Comparison of ENCODE assay signal across 1 cellular context in the genomic region with DNA sequence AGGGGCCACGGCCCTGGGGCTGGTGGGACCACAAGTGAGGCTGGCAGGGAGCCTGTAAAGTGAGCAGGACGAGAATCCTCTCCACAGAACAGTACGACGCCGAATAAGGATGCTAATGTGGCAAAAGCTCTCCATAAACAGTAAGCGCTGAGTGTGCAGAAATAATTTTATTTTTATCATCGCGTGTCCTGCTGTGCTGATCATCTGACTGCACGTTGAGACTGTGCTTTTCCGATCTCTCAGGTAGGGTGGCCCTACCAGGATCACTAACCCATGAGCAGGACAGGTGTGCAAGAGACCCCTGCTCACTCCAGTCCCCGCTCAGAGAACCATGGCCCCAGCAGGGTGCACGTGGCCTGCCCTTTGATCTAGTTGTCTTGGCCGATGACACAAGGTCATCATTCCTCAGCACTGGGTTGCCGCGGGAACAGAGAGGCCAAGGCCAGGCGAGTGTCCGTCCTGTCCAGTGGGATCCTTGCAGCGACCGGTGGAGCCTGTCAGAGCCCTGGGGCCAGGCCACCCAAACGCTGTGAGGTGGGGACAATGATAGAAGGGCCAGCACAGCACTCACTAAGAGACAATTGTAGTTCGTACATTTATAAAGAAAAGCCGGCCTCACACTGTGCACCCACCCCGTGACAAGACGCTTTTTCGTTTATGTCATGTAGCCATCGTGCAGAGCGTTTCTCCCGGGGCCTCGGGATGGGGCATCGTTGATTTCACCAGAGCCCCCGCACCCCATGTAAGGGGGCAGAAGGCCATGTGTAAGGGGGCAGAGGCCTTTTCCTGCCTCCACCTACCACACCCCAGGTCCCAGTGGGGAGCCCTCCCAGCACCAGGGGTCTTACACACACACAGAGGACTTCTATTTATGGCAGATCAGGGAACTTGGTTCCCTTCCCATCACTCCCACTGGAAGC.
A peak's percentile ranks its signal among the peaks of the same experiment; 100 is the strongest.
TF ChIP-seq lines count a peak whose summit lies in the region.

No MANE protein-coding gene starts in this region.

TF ChIP-seq in HepG2, 621 proteins besides CTCF, POLR2A, EP300 and RAD21 (continued from another document and continues in another):
- TF ChIP-seq ZBTB38 (CRISPR knock-in tag; IDR thresholded peaks at IDR 0.05) (peak; percentile 82), NCOR1 (IDR thresholded peaks at IDR 0.05; ENCODE audit: borderline replicate concordance, low read length) (no peak), PITX1 (CRISPR knock-in tag; IDR thresholded peaks at IDR 0.05) (no peak), WIZ (CRISPR knock-in tag; IDR thresholded peaks at IDR 0.05) (peak; percentile 65; the same call in 1 of the 2 replicates), ARID5B (CRISPR knock-in tag; IDR thresholded peaks at IDR 0.05) (peak; percentile 86), HDAC2 (CRISPR knock-in tag; IDR thresholded peaks at IDR 0.05) (peak; percentile 77), ZKSCAN5 (CRISPR knock-in tag; IDR thresholded peaks at IDR 0.05) (no peak), SRF (IDR thresholded peaks at IDR 0.05; ENCODE audit: low read depth, low read length) (no peak), SNAI1 (CRISPR knock-in tag; IDR thresholded peaks at IDR 0.05; ENCODE audit: borderline replicate concordance) (no peak), ZSCAN25 (CRISPR knock-in tag; IDR thresholded peaks at IDR 0.05) (no peak), TOPORS (CRISPR knock-in tag; IDR thresholded peaks at IDR 0.05) (no peak), ZNF3 (CRISPR knock-in tag; IDR thresholded peaks at IDR 0.05) (no peak), SETDB1 (CRISPR knock-in tag; IDR thresholded peaks at IDR 0.05; ENCODE audit: borderline replicate concordance) (no peak), RBM22 (optimal IDR thresholded peaks at IDR 0.05; ENCODE audit: low read length) (no peak), TEAD3 (CRISPR knock-in tag; optimal IDR thresholded peaks at IDR 0.05; ENCODE audit: borderline replicate concordance) (peak; percentile 83), NCOA1 (CRISPR knock-in tag; IDR thresholded peaks at IDR 0.05) (no peak), ZNF607 (CRISPR knock-in tag; IDR thresholded peaks at IDR 0.05; ENCODE audit: borderline replicate concordance) (0 out of 2 replicates have a peak, but pooled peaks have one; percentile 51), HDAC6 (IDR thresholded peaks at IDR 0.05; ENCODE audit: low read depth, low read length) (no peak), ZNF878 (CRISPR knock-in tag; IDR thresholded peaks at IDR 0.05) (0 out of 2 replicates have a peak, but pooled peaks have one; percentile 63), KDM3A (CRISPR knock-in tag; IDR thresholded peaks at IDR 0.05; ENCODE audit: low read depth) (0 out of 2 replicates have a peak, but pooled peaks have one; percentile 26), ESRRA (CRISPR knock-in tag; IDR thresholded peaks at IDR 0.05; ENCODE audit: low read depth) (peak; percentile 91), SPEN (CRISPR knock-in tag; IDR thresholded peaks at IDR 0.05; ENCODE audit: low read depth) (peak; percentile 71; the same call in 1 of the 2 replicates), MXI1 (IDR thresholded peaks at IDR 0.05; ENCODE audit: borderline replicate concordance, low read depth, low read length) (peak; percentile 42; the same call in 1 of the 3 replicates), AKAP8 (CRISPR knock-in tag; IDR thresholded peaks at IDR 0.05) (no peak), ZNF335 (CRISPR knock-in tag; IDR thresholded peaks at IDR 0.05) (0 out of 2 replicates have a peak, but pooled peaks have one; percentile 41), USF2 (IDR thresholded peaks at IDR 0.05; ENCODE audit: low read depth, low read length) (peak; percentile 16; the same call in 1 of the 2 replicates), USF2 (CRISPR knock-in tag; IDR thresholded peaks at IDR 0.05; ENCODE audit: borderline replicate concordance) (no peak; the same call in 1 of the 2 replicates), BHLHE40 (IDR thresholded peaks at IDR 0.05; ENCODE audit: low read length) (peak; percentile 94), ZNF776 (CRISPR knock-in tag; IDR thresholded peaks at IDR 0.05) (no peak), ZNF687 (CRISPR knock-in tag; IDR thresholded peaks at IDR 0.05) (peak; percentile 90), ZNF510 (CRISPR knock-in tag; IDR thresholded peaks at IDR 0.05; ENCODE audit: low read depth) (0 out of 2 replicates have a peak, but pooled peaks have one; percentile 67), ZNF691 (CRISPR knock-in tag; IDR thresholded peaks at IDR 0.05; ENCODE audit: borderline replicate concordance, low read depth) (peak; percentile 44; the same call in 1 of the 2 replicates), MLX (CRISPR knock-in tag; IDR thresholded peaks at IDR 0.05) (peak; percentile 92), SOX6 (IDR thresholded peaks at IDR 0.05) (no peak), SOX6 (CRISPR knock-in tag; IDR thresholded peaks at IDR 0.05) (peak; percentile 69)
- TF ChIP-seq, protein P1, sequence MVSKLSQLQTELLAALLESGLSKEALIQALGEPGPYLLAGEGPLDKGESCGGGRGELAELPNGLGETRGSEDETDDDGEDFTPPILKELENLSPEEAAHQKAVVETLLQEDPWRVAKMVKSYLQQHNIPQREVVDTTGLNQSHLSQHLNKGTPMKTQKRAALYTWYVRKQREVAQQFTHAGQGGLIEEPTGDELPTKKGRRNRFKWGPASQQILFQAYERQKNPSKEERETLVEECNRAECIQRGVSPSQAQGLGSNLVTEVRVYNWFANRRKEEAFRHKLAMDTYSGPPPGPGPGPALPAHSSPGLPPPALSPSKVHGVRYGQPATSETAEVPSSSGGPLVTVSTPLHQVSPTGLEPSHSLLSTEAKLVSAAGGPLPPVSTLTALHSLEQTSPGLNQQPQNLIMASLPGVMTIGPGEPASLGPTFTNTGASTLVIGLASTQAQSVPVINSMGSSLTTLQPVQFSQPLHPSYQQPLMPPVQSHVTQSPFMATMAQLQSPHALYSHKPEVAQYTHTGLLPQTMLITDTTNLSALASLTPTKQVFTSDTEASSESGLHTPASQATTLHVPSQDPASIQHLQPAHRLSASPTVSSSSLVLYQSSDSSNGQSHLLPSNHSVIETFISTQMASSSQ (IDR thresholded peaks at IDR 0.05; ENCODE audit: low read depth), result no peak
- TF ChIP-seq, protein P1 (CRISPR knock-in tag; IDR thresholded peaks at IDR 0.05; ENCODE audit: borderline replicate concordance), result 0 out of 2 replicates have a peak, but pooled peaks have one; percentile 41
- TF ChIP-seq, protein P2, sequence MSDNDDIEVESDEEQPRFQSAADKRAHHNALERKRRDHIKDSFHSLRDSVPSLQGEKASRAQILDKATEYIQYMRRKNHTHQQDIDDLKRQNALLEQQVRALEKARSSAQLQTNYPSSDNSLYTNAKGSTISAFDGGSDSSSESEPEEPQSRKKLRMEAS (IDR thresholded peaks at IDR 0.05), result peak; percentile 91
- TF ChIP-seq, protein P3, sequence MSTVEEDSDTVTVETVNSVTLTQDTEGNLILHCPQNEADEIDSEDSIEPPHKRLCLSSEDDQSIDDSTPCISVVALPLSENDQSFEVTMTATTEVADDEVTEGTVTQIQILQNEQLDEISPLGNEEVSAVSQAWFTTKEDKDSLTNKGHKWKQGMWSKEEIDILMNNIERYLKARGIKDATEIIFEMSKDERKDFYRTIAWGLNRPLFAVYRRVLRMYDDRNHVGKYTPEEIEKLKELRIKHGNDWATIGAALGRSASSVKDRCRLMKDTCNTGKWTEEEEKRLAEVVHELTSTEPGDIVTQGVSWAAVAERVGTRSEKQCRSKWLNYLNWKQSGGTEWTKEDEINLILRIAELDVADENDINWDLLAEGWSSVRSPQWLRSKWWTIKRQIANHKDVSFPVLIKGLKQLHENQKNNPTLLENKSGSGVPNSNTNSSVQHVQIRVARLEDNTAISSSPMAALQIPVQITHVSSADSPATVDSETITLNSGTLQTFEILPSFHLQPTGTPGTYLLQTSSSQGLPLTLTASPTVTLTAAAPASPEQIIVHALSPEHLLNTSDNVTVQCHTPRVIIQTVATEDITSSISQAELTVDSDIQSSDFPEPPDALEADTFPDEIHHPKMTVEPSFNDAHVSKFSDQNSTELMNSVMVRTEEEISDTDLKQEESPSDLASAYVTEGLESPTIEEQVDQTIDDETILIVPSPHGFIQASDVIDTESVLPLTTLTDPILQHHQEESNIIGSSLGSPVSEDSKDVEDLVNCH (CRISPR knock-in tag; IDR thresholded peaks at IDR 0.05), result no peak
